In genomic region chr11:49560593-49560992, GRCh38 we compare ENCODE assay signal across 8 cellular contexts.
A peak's percentile ranks its signal among the peaks of the same experiment; 100 is the strongest.
DNase-seq lines count a peak whose midpoint lies in the region; ATAC-seq and TF ChIP-seq lines count a peak whose summit lies in the region.
"Not testable (repeated sequence)": the region's sequence is repeated elsewhere in the genome, so short reads cannot be mapped to it uniquely, and the experiment has no call there.

No MANE protein-coding gene starts in this region.

- peak; percentile 37 for ATAC-seq in aorta (ENCODE audit: low FRiP score)

- H3K9me3 ChIP-seq in aorta (ENCODE audit: control insufficient read depth, low read length), result not testable (repeated sequence)

- H3K4me3 ChIP-seq in dorsolateral prefrontal cortex, result peak overlapping the region in 52 of 59 donors; percentile 20 to 62 (median 49)
- H3K4me3 ChIP-seq in aorta (ENCODE audit: low read length in 2 of 2), result not testable (repeated sequence)

- peak in 28 of 56 donors; percentile 9 to 41 (median 26) for TF ChIP-seq CTCF in dorsolateral prefrontal cortex (IDR thresholded peaks at IDR 0.05 in 54 of 56, conservative IDR thresholded peaks at IDR 0.05 in 2 of 56; ENCODE audit: low read depth in 1 of 56, partially characterized antibody in 56 of 56)

- H3K27ac ChIP-seq in dorsolateral prefrontal cortex, result peak overlapping the region in 20 of 59 donors; percentile 16 to 75 (median 59)
- H3K27ac ChIP-seq in aorta (ENCODE audit: low read depth in 1 of 2, low read length in 2 of 2), result not testable (repeated sequence)

- DNase-seq in DMS 273 (lab: John Stamatoyannopoulos, UW; ENCODE audit: unreplicated experiment) (peak; percentile 0), DMS53 treated with DMSO at 0.1 percent for 48 hours (lab: John Stamatoyannopoulos, UW; ENCODE audit: unreplicated experiment) (peak; percentile 3), NCI-H526 (lab: John Stamatoyannopoulos, UW) (peak; percentile 18 to 48), RPMI8226 (peak; percentile 4), dorsolateral prefrontal cortex (peak in 7 of 10 donors; percentile 38 to 70 (median 45)), inferior parietal cortex (ENCODE audit: extremely low spot score) (peak; percentile 55), posterior cingulate gyrus (peak in 8 of 10 donors; percentile 13 to 86 (median 41))
- not testable (repeated sequence) for DNase-seq in aorta

- peaks cover 0 to 32% (median 0%) of the 10 kb centered on the region in 45 donors for H3K27me3 ChIP-seq in dorsolateral prefrontal cortex
- H3K27me3 ChIP-seq in aorta (ENCODE audit: control insufficient read depth in 1 of 2, insufficient read depth in 2 of 2, low read length in 1 of 2), result not testable (repeated sequence)

- H3K4me1 ChIP-seq in aorta (ENCODE audit: control insufficient read depth in 1 of 2, insufficient read depth in 2 of 2, low read length in 2 of 2), result not testable (repeated sequence)

- not testable (repeated sequence) for H3K36me3 ChIP-seq in aorta (ENCODE audit: control insufficient read depth in 1 of 2, insufficient read depth in 2 of 2, low read length in 1 of 2)

- WGBS in aorta, 2 donors, result 10 to 15% methylated on average over 13 of the region's 13 CpGs

- intact Hi-C loops in dorsolateral prefrontal cortex (cut with DNase I); posterior cingulate gyrus (cut with DNase I); aorta (cut with DNase I): not testable (repeated sequence)
